ENCODE assay signal across 8 cellular contexts in genomic region chr14:89304972-89305703, GRCh38.
DNase-seq lines count a peak whose midpoint lies in the region; ATAC-seq lines count a peak whose summit lies in the region.

No MANE protein-coding gene starts in this region.

- no peaks in the 10 kb centered on the region for H3K27me3 ChIP-seq in duodenal mucosa (ENCODE audit: control insufficient read depth in 1 of 2, insufficient read depth in 2 of 2, low read length in 2 of 2)

- no peaks in the 10 kb centered on the region for H3K9me3 ChIP-seq in duodenal mucosa (ENCODE audit: control insufficient read depth in 1 of 2, low read length in 2 of 2)

- peak overlapping the region; percentile 36 for H3K27ac ChIP-seq in duodenal mucosa (ENCODE audit: low read depth, low read length)

- no peak overlapping the region for H3K4me3 ChIP-seq in duodenal mucosa (ENCODE audit: low read depth in 1 of 2, low read length in 2 of 2)

- peak overlapping the region in 1 of 2 donors; percentile 42 for H3K9ac ChIP-seq in duodenal mucosa (ENCODE audit: low read depth in 1 of 2, low read length in 2 of 2)

- no peak overlapping the region for H3K4me3 Mint-ChIP-seq in activated naive CD4-positive, alpha-beta T cell treated with anti-CD3 and anti-CD28 coated beads, Interleukin-2, amount 10 ng/mL, durations not matched to agents 7 days and 5 days
- no peak overlapping the region for H3K4me3 Mint-ChIP-seq in natural killer cell treated with Interleukin-12 subunit alpha and Interleukin-12 subunit beta and Interleukin-15 and Interleukin-18, amount 100 ng/mL, for 72 hours

- peaks cover 40% of the 10 kb centered on the region for H3K4me1 Mint-ChIP-seq in activated naive CD4-positive, alpha-beta T cell treated with anti-CD3 and anti-CD28 coated beads, Interleukin-2, amount 10 ng/mL, durations not matched to agents 7 days and 5 days
- peaks cover 46 to 58% of the 10 kb centered on the region in 2 donors for H3K4me1 Mint-ChIP-seq in natural killer cell treated with Interleukin-12 subunit alpha and Interleukin-12 subunit beta and Interleukin-15 and Interleukin-18, amount 100 ng/mL, for 72 hours (ENCODE audit: low read depth in 2 of 2)

- no peaks in the 10 kb centered on the region for H3K27me3 Mint-ChIP-seq in activated naive CD4-positive, alpha-beta T cell treated with anti-CD3 and anti-CD28 coated beads, Interleukin-2, amount 10 ng/mL, durations not matched to agents 7 days and 5 days
- no peaks in the 10 kb centered on the region for H3K27me3 Mint-ChIP-seq in natural killer cell treated with Interleukin-12 subunit alpha and Interleukin-12 subunit beta and Interleukin-15 and Interleukin-18, amount 100 ng/mL, for 72 hours

- H3K9me3 Mint-ChIP-seq in activated naive CD4-positive, alpha-beta T cell treated with anti-CD3 and anti-CD28 coated beads, Interleukin-2, amount 10 ng/mL, durations not matched to agents 7 days and 5 days, result no peaks in the 10 kb centered on the region
- no peaks in the 10 kb centered on the region for H3K9me3 Mint-ChIP-seq in natural killer cell treated with Interleukin-12 subunit alpha and Interleukin-12 subunit beta and Interleukin-15 and Interleukin-18, amount 100 ng/mL, for 72 hours

- peaks cover 0 to 4% of the 10 kb centered on the region in 2 donors for H3K36me3 ChIP-seq in duodenal mucosa (ENCODE audit: control insufficient read depth in 1 of 2, insufficient read depth in 2 of 2, low read length in 2 of 2)

- H3K27ac Mint-ChIP-seq in activated naive CD4-positive, alpha-beta T cell treated with anti-CD3 and anti-CD28 coated beads, Interleukin-2, amount 10 ng/mL, durations not matched to agents 7 days and 5 days, result peak overlapping the region; percentile 47
- H3K27ac Mint-ChIP-seq in natural killer cell treated with Interleukin-12 subunit alpha and Interleukin-12 subunit beta and Interleukin-15 and Interleukin-18, amount 100 ng/mL, for 72 hours, result peak overlapping the region; percentile 75 to 94

- CTCF ChIA-PET in activated naive CD4-positive, alpha-beta T cell treated with anti-CD3 and anti-CD28 coated beads, Interleukin-2, amount 10 ng/mL, durations not matched to agents 7 days and 5 days (lab: Charles Lee), result interaction anchor here (0.6 to 1.3 kb wide), 2 partner anchors 49 to 60 kb away, joined by 3 read pairs; no protein-coding TSS in a partner anchor

- no peak for DNase-seq in activated naive CD4-positive, alpha-beta T cell treated with anti-CD3 and anti-CD28 coated beads, Interleukin-2, amount 10 ng/mL, durations not matched to agents 7 days and 5 days
- no peak for DNase-seq in activated naive CD4-positive, alpha-beta T cell treated with Interleukin-2 at 50 U/mL for 16 hours
- DNase-seq in NCI-H748 (lab: John Stamatoyannopoulos, UW; ENCODE audit: unreplicated experiment) (peak; percentile 65), NCI-H1694 (lab: John Stamatoyannopoulos, UW) (no peak), KG1 (lab: John Stamatoyannopoulos, UW) (no peak)
- no peak for DNase-seq in natural killer cell treated with Interleukin-12 subunit alpha and Interleukin-12 subunit beta and Interleukin-15 and Interleukin-18, amount 100 ng/mL, for 72 hours (ENCODE audit: low spot score)

- peaks cover 7 to 17% of the 10 kb centered on the region in 2 donors for H3K4me1 ChIP-seq in duodenal mucosa (ENCODE audit: control insufficient read depth in 1 of 2, insufficient read depth in 2 of 2, low read length in 2 of 2)

- ATAC-seq in HG02870 (IDR thresholded peaks at IDR 0.05; ENCODE audit: unreplicated experiment), result peak; percentile 34
- ATAC-seq in natural killer cell treated with Interleukin-12 subunit alpha and Interleukin-12 subunit beta and Interleukin-15 and Interleukin-18, amount 100 ng/mL, for 72 hours, result no peak

- H3K36me3 Mint-ChIP-seq in activated naive CD4-positive, alpha-beta T cell treated with anti-CD3 and anti-CD28 coated beads, Interleukin-2, amount 10 ng/mL, durations not matched to agents 7 days and 5 days, result peaks cover 23% of the 10 kb centered on the region
- H3K36me3 Mint-ChIP-seq in natural killer cell treated with Interleukin-12 subunit alpha and Interleukin-12 subunit beta and Interleukin-15 and Interleukin-18, amount 100 ng/mL, for 72 hours, result peaks cover 5% of the 10 kb centered on the region
